1 cellular context compared by ENCODE assay signal in genomic region chr11:70298243-70298915, GRCh38.
TF ChIP-seq lines count a peak whose summit lies in the region.

No MANE protein-coding gene starts in this region.

TF ChIP-seq in IMR-90, 13 proteins besides CTCF, POLR2A, EP300 and RAD21:
- TF ChIP-seq MAFK (IDR thresholded peaks at IDR 0.05; ENCODE audit: low read depth, low read length) (no peak), MAZ (IDR thresholded peaks at IDR 0.05; ENCODE audit: borderline replicate concordance, low read depth, low read length) (no peak), NFE2L2 (IDR thresholded peaks at IDR 0.05; ENCODE audit: low read depth, low read length) (no peak), BHLHE40 (IDR thresholded peaks at IDR 0.05; ENCODE audit: low read depth, low read length) (no peak), ELK1 (IDR thresholded peaks at IDR 0.05; ENCODE audit: borderline replicate concordance, low read depth, low read length) (no peak), FOS (IDR thresholded peaks at IDR 0.05; ENCODE audit: low read depth, low read length) (no peak), CEBPB (IDR thresholded peaks at IDR 0.05; ENCODE audit: low read depth, low read length) (no peak), SMC3 (IDR thresholded peaks at IDR 0.05; ENCODE audit: low read depth, low read length) (no peak), RCOR1 (IDR thresholded peaks at IDR 0.05; ENCODE audit: insufficient replicate concordance, low read length) (no peak), RFX5 (IDR thresholded peaks at IDR 0.05; ENCODE audit: low read depth, low read length) (no peak), CHD1 (IDR thresholded peaks at IDR 0.05; ENCODE audit: low read depth, low read length) (no peak), MXI1 (IDR thresholded peaks at IDR 0.05; ENCODE audit: borderline replicate concordance, low read depth, low read length) (no peak)
- TF ChIP-seq, protein P1, sequence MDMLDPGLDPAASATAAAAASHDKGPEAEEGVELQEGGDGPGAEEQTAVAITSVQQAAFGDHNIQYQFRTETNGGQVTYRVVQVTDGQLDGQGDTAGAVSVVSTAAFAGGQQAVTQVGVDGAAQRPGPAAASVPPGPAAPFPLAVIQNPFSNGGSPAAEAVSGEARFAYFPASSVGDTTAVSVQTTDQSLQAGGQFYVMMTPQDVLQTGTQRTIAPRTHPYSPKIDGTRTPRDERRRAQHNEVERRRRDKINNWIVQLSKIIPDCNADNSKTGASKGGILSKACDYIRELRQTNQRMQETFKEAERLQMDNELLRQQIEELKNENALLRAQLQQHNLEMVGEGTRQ (IDR thresholded peaks at IDR 0.05; ENCODE audit: low read depth, low read length) = no peak
